In the genomic region with DNA sequence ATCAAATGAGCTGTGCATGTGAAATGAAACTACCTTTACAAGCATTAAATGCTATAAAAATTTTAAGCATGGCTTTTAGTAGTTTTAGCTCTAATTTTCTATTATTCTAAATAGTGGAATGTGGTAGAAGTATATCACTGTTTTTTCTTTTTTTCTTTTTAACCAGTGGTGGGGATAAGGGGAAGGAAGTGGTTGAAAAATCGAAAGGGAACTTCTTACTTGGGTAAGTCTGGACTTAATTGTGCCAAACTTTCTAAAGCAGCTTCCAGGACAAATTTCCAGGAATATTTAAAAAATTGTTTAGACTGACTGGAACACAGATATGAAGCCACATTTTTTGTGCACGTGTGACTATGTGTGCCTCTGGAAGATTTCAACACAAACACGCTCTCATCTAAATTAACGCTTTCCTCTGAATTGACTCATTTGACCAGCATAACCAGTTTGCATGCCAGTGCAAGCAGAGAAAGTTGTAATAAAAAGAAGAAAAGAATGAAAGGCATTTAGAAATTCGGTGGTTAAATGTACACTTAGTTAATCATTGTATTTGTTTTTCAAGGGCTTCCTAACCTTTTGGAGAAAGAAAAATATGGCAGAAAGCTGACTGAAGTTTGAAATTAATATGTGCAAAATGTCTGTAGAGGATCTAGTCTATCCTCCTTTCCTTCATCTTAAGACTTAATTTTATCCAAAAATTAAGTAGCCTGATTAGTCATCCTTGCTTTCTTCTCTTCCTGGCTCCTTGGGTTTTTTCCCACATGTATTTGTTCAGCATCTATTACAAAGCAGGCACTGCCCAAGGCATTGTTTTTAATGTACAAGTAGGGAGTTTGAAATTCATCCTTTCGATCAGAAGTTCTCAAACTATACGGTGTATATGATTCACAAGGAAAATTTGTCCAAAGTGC, we compare ENCODE assay signal across 12 cellular contexts. TPM values are rescaled to one million over a fixed set of nuclear protein-coding genes. Genes with fewer than 3 reads are reported as not detected.
A peak's percentile ranks its signal among the peaks of the same experiment; 100 is the strongest.
DNase-seq lines count a peak whose midpoint lies in the region; ATAC-seq and TF ChIP-seq lines count a peak whose summit lies in the region.
"Had no signal": no experiment of that assay in that cellular context is flagged by ENCODE, and none has a peak within 500 bp of the region (broad histone marks: within the 10 kb centered on the region; RNA-seq: fewer than 3 reads in every experiment).

No MANE protein-coding gene starts in this region.

- CTCF ChIA-PET in AG04450 (lab: Charles Lee) = interaction anchor here (0.8 to 1.9 kb wide), 2 partner anchors 8 to 97 kb away, joined by 3 to 7 read pairs; no protein-coding TSS in a partner anchor

- in situ Hi-C loops in astrocyte of the spinal cord (cut with HindIII; ENCODE audit: low sequenced_read_pairs) = no loop called here

- no peaks in the 10 kb centered on the region for H3F3A ChIP-seq in GM23338 (replicated peaks; ENCODE audit: low read depth)

- peak overlapping the region; percentile 27; the same call in 1 of the 2 replicates for H3K4me3 ChIP-seq in AG04450 (ENCODE audit: low read depth, low read length)
- H3K4me3 ChIP-seq in astrocyte of the spinal cord (ENCODE audit: low read depth, low read length) = no peak overlapping the region
- H3K4me3 ChIP-seq in GM23338 = no peak overlapping the region
- H3K4me3 ChIP-seq: right lobe of liver had no signal

- DNase-seq in AG04450 (ENCODE audit: low read depth, low spot score) (no peak), HT-29 (ENCODE audit: low spot score) (peak; percentile 52), astrocyte of the spinal cord (ENCODE audit: low read depth, low spot score) (peak; percentile 69), kidney tubule cell (ENCODE audit: low spot score) (peak; percentile 90), NCI-H1694 treated with DMSO at 0.1 percent for 48 hours (lab: John Stamatoyannopoulos, UW) (no peak), GM23338 (ENCODE audit: low spot score) (no peak), NCI-H1417 treated with DMSO at 0.1 percent for 48 hours (lab: John Stamatoyannopoulos, UW) (no peak)
- DNase-seq: CD4-positive, CD25-positive, alpha-beta regulatory T cell; midbrain; right lobe of liver had no signal

- peaks cover 36% of the 10 kb centered on the region for H3K4me1 Mint-ChIP-seq in GM23338

- H3K27ac ChIP-seq in AG04450 (ENCODE audit: low read depth, low read length) (no peak overlapping the region), GM23338 (ENCODE audit: low read depth) (no peak overlapping the region)
- H3K27ac ChIP-seq: ascending aorta, right lobe of liver had no signal

- H3K4me2 ChIP-seq in GM23338 = no peak overlapping the region

- H3K36me3 ChIP-seq in GM23338 (ENCODE audit: insufficient read depth) = no peaks in the 10 kb centered on the region
- H3K36me3 ChIP-seq: ascending aorta, right lobe of liver had no signal

- TF ChIP-seq CTCF in AG04450 (IDR thresholded peaks at IDR 0.05; ENCODE audit: low read depth, low read length) (no peak), astrocyte of the spinal cord (IDR thresholded peaks at IDR 0.05; ENCODE audit: low read depth, low read length) (no peak), GM23338 (conservative IDR thresholded peaks at IDR 0.05; ENCODE audit: low read depth in 2 of 2) (no peak)

- H3K4me3 Mint-ChIP-seq in GM23338 = no peak overlapping the region
- H3K4me3 Mint-ChIP-seq: CD4-positive, CD25-positive, alpha-beta regulatory T cell had no signal

- H3K27me3 Mint-ChIP-seq in GM23338 (ENCODE audit: insufficient read depth, low read depth, poor library complexity) = peaks cover 46% of the 10 kb centered on the region

- H3K9me3 ChIP-seq in AG04450 (ENCODE audit: control insufficient read depth, insufficient read depth, low read length) = 0 out of 2 replicates have a peak, but pooled peaks cover 2% of the 10 kb centered on the region
- H3K9me3 ChIP-seq: ascending aorta, right lobe of liver had no signal

- POLR2A ChIA-PET in AG04450 (lab: Yijun Ruan, JAX) = no interaction called here

- H3K79me2 ChIP-seq in GM23338 (replicated peaks; ENCODE audit: insufficient read depth) = no peaks in the 10 kb centered on the region

- no peak overlapping the region for H3K27ac Mint-ChIP-seq in GM23338

- H3K27me3 ChIP-seq in AG04450 (ENCODE audit: control insufficient read depth, insufficient read depth, low read length) = no peaks in the 10 kb centered on the region
- peaks cover 68% of the 10 kb centered on the region for H3K27me3 ChIP-seq in GM23338 (ENCODE audit: insufficient read depth)
- H3K27me3 ChIP-seq: ascending aorta, right lobe of liver had no signal

- ATAC-seq in GM23338 (no peak), HG03520 (IDR thresholded peaks at IDR 0.05; ENCODE audit: unreplicated experiment) (no peak)
- ATAC-seq: right lobe of liver had no signal

- peaks cover 32% of the 10 kb centered on the region for H3K9me3 Mint-ChIP-seq in GM23338
- H3K9me3 Mint-ChIP-seq: CD4-positive, CD25-positive, alpha-beta regulatory T cell had no signal

- H2AFZ ChIP-seq in GM23338 = no peak overlapping the region

- no peaks in the 10 kb centered on the region for H4K20me1 ChIP-seq in GM23338 (replicated peaks; ENCODE audit: insufficient read depth)

- peaks cover 29% of the 10 kb centered on the region for H3K4me1 ChIP-seq in GM23338 (ENCODE audit: insufficient read depth)
- H3K4me1 ChIP-seq: right lobe of liver had no signal

- H3K9me2 ChIP-seq in GM23338 (ENCODE audit: insufficient read depth) = no peaks in the 10 kb centered on the region

- H3K36me3 Mint-ChIP-seq in GM23338 (ENCODE audit: low read depth) = peaks cover 25% of the 10 kb centered on the region

TF ChIP-seq in GM23338, 12 proteins besides CTCF, POLR2A, EP300 and RAD21 (continues in another document):
- TF ChIP-seq NANOG (IDR thresholded peaks at IDR 0.05; ENCODE audit: borderline replicate concordance) = no peak
- no peak for TF ChIP-seq EZH2 (IDR thresholded peaks at IDR 0.05; ENCODE audit: low read depth, unreplicated experiment)
- TF ChIP-seq, protein P1, sequence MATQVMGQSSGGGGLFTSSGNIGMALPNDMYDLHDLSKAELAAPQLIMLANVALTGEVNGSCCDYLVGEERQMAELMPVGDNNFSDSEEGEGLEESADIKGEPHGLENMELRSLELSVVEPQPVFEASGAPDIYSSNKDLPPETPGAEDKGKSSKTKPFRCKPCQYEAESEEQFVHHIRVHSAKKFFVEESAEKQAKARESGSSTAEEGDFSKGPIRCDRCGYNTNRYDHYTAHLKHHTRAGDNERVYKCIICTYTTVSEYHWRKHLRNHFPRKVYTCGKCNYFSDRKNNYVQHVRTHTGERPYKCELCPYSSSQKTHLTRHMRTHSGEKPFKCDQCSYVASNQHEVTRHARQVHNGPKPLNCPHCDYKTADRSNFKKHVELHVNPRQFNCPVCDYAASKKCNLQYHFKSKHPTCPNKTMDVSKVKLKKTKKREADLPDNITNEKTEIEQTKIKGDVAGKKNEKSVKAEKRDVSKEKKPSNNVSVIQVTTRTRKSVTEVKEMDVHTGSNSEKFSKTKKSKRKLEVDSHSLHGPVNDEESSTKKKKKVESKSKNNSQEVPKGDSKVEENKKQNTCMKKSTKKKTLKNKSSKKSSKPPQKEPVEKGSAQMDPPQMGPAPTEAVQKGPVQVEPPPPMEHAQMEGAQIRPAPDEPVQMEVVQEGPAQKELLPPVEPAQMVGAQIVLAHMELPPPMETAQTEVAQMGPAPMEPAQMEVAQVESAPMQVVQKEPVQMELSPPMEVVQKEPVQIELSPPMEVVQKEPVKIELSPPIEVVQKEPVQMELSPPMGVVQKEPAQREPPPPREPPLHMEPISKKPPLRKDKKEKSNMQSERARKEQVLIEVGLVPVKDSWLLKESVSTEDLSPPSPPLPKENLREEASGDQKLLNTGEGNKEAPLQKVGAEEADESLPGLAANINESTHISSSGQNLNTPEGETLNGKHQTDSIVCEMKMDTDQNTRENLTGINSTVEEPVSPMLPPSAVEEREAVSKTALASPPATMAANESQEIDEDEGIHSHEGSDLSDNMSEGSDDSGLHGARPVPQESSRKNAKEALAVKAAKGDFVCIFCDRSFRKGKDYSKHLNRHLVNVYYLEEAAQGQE (IDR thresholded peaks at IDR 0.05; ENCODE audit: unreplicated experiment) = no peak
- no peak for TF ChIP-seq JUNB (IDR thresholded peaks at IDR 0.05; ENCODE audit: unreplicated experiment)
- TF ChIP-seq STAT1 (IDR thresholded peaks at IDR 0.05; ENCODE audit: unreplicated experiment) = no peak
- TF ChIP-seq CREB1 (CRISPR knock-in tag; IDR thresholded peaks at IDR 0.05; ENCODE audit: low read depth) = no peak

RNA-seq across cellular contexts. Expression of gene YTHDC1, which starts 18.9 kb away (rescaled TPM):
- polyA plus RNA-seq in AG04450 (2011; rRNA removed) (40.7 and 48.0 TPM in 2 replicates), GM23338 (2016; fragmentation: Nextera tagmentation; extraction: Ambion mirVana) (135 and 144 TPM in 2 replicates)
- polyA minus RNA-seq in AG04450 (2011; rRNA and poly(A)+ RNA removed) = 41.1 and 49.6 TPM in 2 replicates
- total RNA-seq in HT-29 (2014; rRNA removed; shearing (Covaris generic)) = 27.7 and 27.8 TPM in 2 replicates
- 67.6 and 72.3 TPM in 2 replicates for total RNA-seq in GM23338 (2014; rRNA removed; shearing (Covaris generic))

Comparison
In these comparisons a context has a peak if more than half of its experiments do, and no peak if none do; other contexts are left out.
1. DNase-seq: peak in HT-29 (single experiment), astrocyte of the spinal cord (single experiment) and kidney tubule cell (single experiment); none in AG04450 (single experiment), NCI-H1694 treated with DMSO at 0.1 percent for 48 hours (single experiment), GM23338 (single experiment) and NCI-H1417 treated with DMSO at 0.1 percent for 48 hours (single experiment).